9 cellular contexts compared by ENCODE assay signal in genomic region chr15:94670436-94671034, GRCh38.
DNase-seq lines count a peak whose midpoint lies in the region; ATAC-seq and TF ChIP-seq lines count a peak whose summit lies in the region.
"Had no signal": no experiment of that assay in that cellular context is flagged by ENCODE, and none has a peak within 500 bp of the region (broad histone marks: within the 10 kb centered on the region; RNA-seq: fewer than 3 reads in every experiment).

No MANE protein-coding gene starts in this region.

- H2BK12ac ChIP-seq in H9 (ENCODE audit: insufficient read length, low read depth, low read length), result no peak overlapping the region
- no peak overlapping the region for H2BK12ac ChIP-seq in mesenchymal stem cell (ENCODE audit: low read length in 2 of 2)

- no peaks in the 10 kb centered on the region for H3K79me2 ChIP-seq in H9 (ENCODE audit: insufficient read depth, low read length)

- no peak overlapping the region for H2BK5ac ChIP-seq in H9 (ENCODE audit: insufficient read length, low read length)
- no peak overlapping the region for H2BK5ac ChIP-seq in mesenchymal stem cell (ENCODE audit: low read depth, low read length, poor library complexity, severe bottlenecking)

- H3K9ac ChIP-seq in H9 (ENCODE audit: extremely low read depth, insufficient read length, low read length) (no peak overlapping the region), mesenchymal stem cell (ENCODE audit: low read length) (peak overlapping the region; percentile 54)

- H3K4ac ChIP-seq in H9 (ENCODE audit: low read depth, low read length) (no peak overlapping the region), mesenchymal stem cell (ENCODE audit: low read depth in 1 of 2, low read length in 2 of 2) (no peak overlapping the region)

- no peaks in the 10 kb centered on the region for H3K36me3 ChIP-seq in CD4-positive, CD25-positive, alpha-beta regulatory T cell (ENCODE audit: control insufficient read depth, insufficient read depth, low read length)
- H3K36me3 ChIP-seq in mesenchymal stem cell (ENCODE audit: control insufficient read depth in 1 of 2, insufficient read depth in 2 of 2, low read depth in 1 of 2, low read length in 2 of 2), result no peaks in the 10 kb centered on the region

- H3K27me3 Mint-ChIP-seq in CD4-positive, CD25-positive, alpha-beta regulatory T cell, result no peaks in the 10 kb centered on the region
- peaks cover 1% of the 10 kb centered on the region for H3K27me3 Mint-ChIP-seq in H9 (ENCODE audit: low read depth)

- H3K9me3 Mint-ChIP-seq in CD4-positive, CD25-positive, alpha-beta regulatory T cell, result peaks cover 0 to 3% (median 0%) of the 10 kb centered on the region in 7 donors
- no peaks in the 10 kb centered on the region for H3K9me3 Mint-ChIP-seq in H9

- H3K36me3 Mint-ChIP-seq in CD4-positive, CD25-positive, alpha-beta regulatory T cell, result no peaks in the 10 kb centered on the region
- no peaks in the 10 kb centered on the region for H3K36me3 Mint-ChIP-seq in H9 (ENCODE audit: insufficient read depth in 1 of 3, low read depth in 3 of 3)

- peak in 2 of 3 donors; percentile 1 to 6 for DNase-seq in CD4-positive, CD25-positive, alpha-beta regulatory T cell
- DNase-seq in H9 (no peak), NCI-H526 treated with DMSO at 0.1 percent for 48 hours (lab: John Stamatoyannopoulos, UW) (peak; percentile 64), choroid plexus epithelial cell (ENCODE audit: low read depth) (peak; percentile 74), mesenchymal stem cell (peak; percentile 63)
- no peak for DNase-seq in stimulated activated CD4-positive, alpha-beta T cell treated with anti-CD3 and anti-CD28 coated beads, Interleukin-2, amount 100 ng/mL, for 48 hours
- DNase-seq: left cardiac atrium had no signal

- H3K14ac ChIP-seq in H9 (ENCODE audit: insufficient read depth, low read length), result no peak overlapping the region
- H3K14ac ChIP-seq in mesenchymal stem cell (ENCODE audit: low read length in 2 of 2), result no peak overlapping the region

- ATAC-seq in CD4-positive, CD25-positive, alpha-beta regulatory T cell (ENCODE audit: low read depth in 2 of 2), result no peak
- no peak for ATAC-seq in esophagus mucosa
- no peak for ATAC-seq in GM21528 (IDR thresholded peaks at IDR 0.05; ENCODE audit: low FRiP score, unreplicated experiment)

- H4K91ac ChIP-seq in H9 (ENCODE audit: insufficient read length, low read depth, low read length), result no peak overlapping the region
- H4K91ac ChIP-seq in mesenchymal stem cell (ENCODE audit: low read length), result no peak overlapping the region

- H2BK15ac ChIP-seq in H9 (ENCODE audit: low read depth, low read length) (no peak overlapping the region), mesenchymal stem cell (ENCODE audit: low read depth, poor library complexity, severe bottlenecking) (no peak overlapping the region)

- no peak overlapping the region for H4K5ac ChIP-seq in H9 (ENCODE audit: insufficient read length, low read depth, low read length)

- H3K23ac ChIP-seq in H9 (ENCODE audit: insufficient read length, low read depth, low read length) (no peak overlapping the region), mesenchymal stem cell (ENCODE audit: low read length in 2 of 2) (no peak overlapping the region)

- H3K27me3 ChIP-seq in CD4-positive, CD25-positive, alpha-beta regulatory T cell (ENCODE audit: control insufficient read depth, insufficient read depth, low read length), result no peaks in the 10 kb centered on the region
- H3K27me3 ChIP-seq in H9 (ENCODE audit: insufficient read depth, low read length), result no peaks in the 10 kb centered on the region
- H3K27me3 ChIP-seq in mesenchymal stem cell (ENCODE audit: control insufficient read depth in 1 of 2, insufficient read depth in 1 of 2, low read length in 2 of 2), result peaks cover 0 to 12% of the 10 kb centered on the region in 2 experiments

- no peaks in the 10 kb centered on the region for H3K9me3 ChIP-seq in CD4-positive, CD25-positive, alpha-beta regulatory T cell (ENCODE audit: control insufficient read depth in 2 of 2, low read length in 2 of 2)
- H3K9me3 ChIP-seq in H9 (ENCODE audit: control insufficient read depth, low read depth, low read length) (no peaks in the 10 kb centered on the region), mesenchymal stem cell (ENCODE audit: control insufficient read depth, low read length) (no peaks in the 10 kb centered on the region)

- no peak overlapping the region for H4K8ac ChIP-seq in H9 (replicated peaks; ENCODE audit: insufficient read length, low read depth, low read length)
- H4K8ac ChIP-seq in mesenchymal stem cell (ENCODE audit: low read length), result no peak overlapping the region

- no CpG with 5 or more reads among the region's 3 CpGs for WGBS in H9 (ENCODE audit: extremely low coverage, insufficient read length, low lambda C conversion rate)
- no CpG with 5 or more reads among the region's 3 CpGs for WGBS in mesenchymal stem cell

- H3K18ac ChIP-seq in H9 (ENCODE audit: insufficient read length, low read depth, low read length) (no peak overlapping the region), mesenchymal stem cell (ENCODE audit: low read depth in 1 of 2, low read length in 2 of 2) (no peak overlapping the region)

- no peak overlapping the region for H3K4me3 Mint-ChIP-seq in CD4-positive, CD25-positive, alpha-beta regulatory T cell
- no peak overlapping the region for H3K4me3 Mint-ChIP-seq in H9

- H2AFZ ChIP-seq in H9 (ENCODE audit: low read length) (no peak overlapping the region), mesenchymal stem cell (ENCODE audit: low read depth, low read length) (no peak overlapping the region)

- no peak overlapping the region for H2BK120ac ChIP-seq in H9 (ENCODE audit: low read depth, low read length, poor library complexity, severe bottlenecking)
- no peak overlapping the region for H2BK120ac ChIP-seq in mesenchymal stem cell (ENCODE audit: low read depth, low read length)

- no peak overlapping the region for H2BK20ac ChIP-seq in H9 (ENCODE audit: low read depth, low read length, poor library complexity, severe bottlenecking)

- H3K56ac ChIP-seq in H9 (ENCODE audit: insufficient read length, low read depth, low read length), result no peak overlapping the region

- H3K79me1 ChIP-seq in H9 (ENCODE audit: insufficient read depth, low read depth, low read length, poor library complexity, severe bottlenecking), result no peaks in the 10 kb centered on the region
- H3K79me1 ChIP-seq in mesenchymal stem cell (replicated peaks; ENCODE audit: low read length, poor library complexity, severe bottlenecking), result no peaks in the 10 kb centered on the region

- H3T11ph ChIP-seq in H9 (ENCODE audit: low read length), result no peak overlapping the region

- no peaks in the 10 kb centered on the region for H3K4me1 ChIP-seq in CD4-positive, CD25-positive, alpha-beta regulatory T cell (ENCODE audit: control insufficient read depth, insufficient read depth, low read length, poor library complexity, severe bottlenecking)
- no peaks in the 10 kb centered on the region for H3K4me1 ChIP-seq in H9 (ENCODE audit: insufficient read depth, low read length)
- peaks cover 1% of the 10 kb centered on the region for H3K4me1 ChIP-seq in mesenchymal stem cell (ENCODE audit: control insufficient read depth, insufficient read depth, low read depth, low read length)

- no peaks in the 10 kb centered on the region for H3K23me2 ChIP-seq in H9 (ENCODE audit: insufficient read length, low read depth, low read length, poor library complexity, severe bottlenecking)

- H3K4me1 Mint-ChIP-seq in CD4-positive, CD25-positive, alpha-beta regulatory T cell, result no peaks in the 10 kb centered on the region
- H3K4me1 Mint-ChIP-seq in H9, result peaks cover 17 to 22% of the 10 kb centered on the region in 2 experiments

- no peak overlapping the region for H3K27ac Mint-ChIP-seq in CD4-positive, CD25-positive, alpha-beta regulatory T cell
- H3K27ac Mint-ChIP-seq in H9, result no peak overlapping the region

- H3K4me2 ChIP-seq in H9 (ENCODE audit: insufficient read depth, insufficient read length, low read length) (no peak overlapping the region), mesenchymal stem cell (ENCODE audit: low read length, poor library complexity, severe bottlenecking) (no peak overlapping the region)

- peak; percentile 86 for TF ChIP-seq CTCF in H9 (conservative IDR thresholded peaks at IDR 0.05)
- peak; percentile 67 for TF ChIP-seq CTCF in choroid plexus epithelial cell (conservative IDR thresholded peaks at IDR 0.05; ENCODE audit: low read depth, low read length)

- no peak overlapping the region for H3K4me3 ChIP-seq in CD4-positive, CD25-positive, alpha-beta regulatory T cell (ENCODE audit: low read depth, low read length)
- no peak overlapping the region for H3K4me3 ChIP-seq in choroid plexus epithelial cell (ENCODE audit: low read depth, low read length)
- no peak overlapping the region for H3K4me3 ChIP-seq in mesenchymal stem cell (ENCODE audit: insufficient read depth in 1 of 2, low read depth in 1 of 2, low read length in 2 of 2)

- no peak overlapping the region for H2AK5ac ChIP-seq in H9 (ENCODE audit: insufficient read length, low read length)
- H2AK5ac ChIP-seq in mesenchymal stem cell (ENCODE audit: low read length, severe bottlenecking), result no peak overlapping the region

- no peaks in the 10 kb centered on the region for H4K20me1 ChIP-seq in H9 (ENCODE audit: control insufficient read depth, insufficient read depth, insufficient read length)

- H3K27ac ChIP-seq in CD4-positive, CD25-positive, alpha-beta regulatory T cell (ENCODE audit: insufficient read depth, low read length, poor library complexity, severe bottlenecking), result no peak overlapping the region
- H3K27ac ChIP-seq in H9 (ENCODE audit: insufficient read length, low read depth, low read length) (no peak overlapping the region), mesenchymal stem cell (ENCODE audit: low read length, poor library complexity, severe bottlenecking) (no peak overlapping the region)

Comparison
In these comparisons a context has a peak if more than half of its experiments do, and no peak if none do; other contexts are left out.
1. DNase-seq: peak in CD4-positive, CD25-positive, alpha-beta regulatory T cell (2 of 3), NCI-H526 treated with DMSO at 0.1 percent for 48 hours (single experiment), choroid plexus epithelial cell (single experiment) and mesenchymal stem cell (single experiment); none in H9 (single experiment) and stimulated activated CD4-positive, alpha-beta T cell treated with anti-CD3 and anti-CD28 coated beads, Interleukin-2, amount 100 ng/mL, for 48 hours (0 of 2).